9 cellular contexts compared by ENCODE assay signal in the genomic region with DNA sequence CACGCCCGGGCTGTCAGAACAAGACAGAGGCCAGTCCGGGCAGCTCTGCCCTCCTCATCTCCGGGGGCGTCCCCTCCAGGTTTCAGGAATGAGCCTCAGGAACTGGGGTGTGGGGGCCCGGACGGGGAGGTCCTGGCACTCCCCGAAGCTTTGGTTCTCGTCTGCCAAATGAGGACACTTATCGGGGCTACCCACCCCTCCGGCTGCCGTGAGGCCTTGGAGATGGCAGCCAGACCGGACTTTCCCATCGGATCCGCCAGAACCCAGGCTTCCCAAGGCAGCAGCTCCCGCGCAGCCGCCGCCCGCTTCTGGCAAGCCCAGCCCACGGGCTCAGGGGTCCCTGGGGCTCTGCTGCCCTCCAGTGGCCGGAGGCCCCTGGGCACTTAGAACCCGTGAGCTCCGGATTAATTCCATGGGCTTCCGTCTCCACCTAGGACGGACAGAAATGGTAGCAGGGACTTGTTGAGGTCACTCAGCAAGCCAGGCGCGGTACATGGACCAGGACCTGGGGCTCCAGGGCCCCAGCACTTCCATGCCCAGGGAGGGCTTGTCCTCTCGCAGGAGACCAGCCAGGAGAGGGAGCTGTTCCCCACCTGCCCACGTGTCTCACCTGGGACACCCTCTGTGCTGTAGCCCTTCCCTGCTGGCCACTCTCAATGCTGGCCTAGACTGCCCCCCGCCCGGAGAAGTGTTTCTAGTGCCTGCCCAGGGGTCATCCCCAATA.
A peak's percentile ranks its signal among the peaks of the same experiment; 100 is the strongest.
DNase-seq lines count a peak whose midpoint lies in the region; ATAC-seq, FAIRE-seq and TF ChIP-seq lines count a peak whose summit lies in the region.
"Had no signal": no experiment of that assay in that cellular context is flagged by ENCODE, and none has a peak within 500 bp of the region (broad histone marks: within the 10 kb centered on the region; RNA-seq: fewer than 3 reads in every experiment).

No MANE protein-coding gene starts in this region.

- ATAC-seq in HG03175 (IDR thresholded peaks at IDR 0.05; ENCODE audit: unreplicated experiment) (peak; percentile 75), HepG2 (peak; percentile 91)

- WGBS in HepG2 (ENCODE audit: low lambda C conversion rate), result 3% methylated on average over 6 of the region's 32 CpGs

- DNase-seq in NCI-H187 (lab: John Stamatoyannopoulos, UW) (peak; percentile 51 to 56), NCI-H187 treated with DMSO at 0.1 percent for 48 hours (lab: John Stamatoyannopoulos, UW) (no peak), NCI-H510A treated with DMSO at 0.1 percent for 48 hours (lab: John Stamatoyannopoulos, UW) (peak; percentile 26), colonic mucosa (peak; percentile 86), HepG2 (ENCODE audit: low spot score) (peak; percentile 73)
- peak; percentile 84 for DNase-seq in activated CD4-positive, alpha-beta T cell treated with anti-CD3 and anti-CD28 coated beads for 48 hours
- peak; percentile 81 to 85 for DNase-seq in stimulated activated CD4-positive, alpha-beta T cell treated with anti-CD3 and anti-CD28 coated beads, Interleukin-2, amount 100 ng/mL, for 24 hours

- no peak overlapping the region for H3K27ac ChIP-seq in colonic mucosa
- no peak overlapping the region for H3K27ac ChIP-seq in HepG2 (ENCODE audit: extremely low read length, insufficient read depth, low read length)

- peak overlapping the region; percentile 97 for H3K4me2 ChIP-seq in HepG2 (ENCODE audit: low read depth, low read length)

- POLR2A ChIA-PET in HepG2 (lab: Yijun Ruan, JAX), result interaction anchor here (0.7 to 2.1 kb wide), 6 partner anchors 11 to 513 kb away, joined by 3 to 11 read pairs (median 4); no protein-coding TSS in a partner anchor

- no peaks in the 10 kb centered on the region for H4K20me1 ChIP-seq in HepG2 (ENCODE audit: insufficient read depth, low read length)

- H2AFZ ChIP-seq in HepG2 (ENCODE audit: low read length), result no peak overlapping the region

- BruUV-seq in HepG2 (replicated peaks; lab: Mats Ljungman, UMichigan), result no TSS peak

- H3K36me3 ChIP-seq in colonic mucosa, result no peaks in the 10 kb centered on the region
- H3K36me3 ChIP-seq in HepG2 (replicated peaks in 1 of 2; ENCODE audit: control insufficient read depth in 1 of 2, insufficient read depth in 2 of 2, low read length in 2 of 2), result no peaks in the 10 kb centered on the region

- in situ Hi-C loops in HepG2 (cut with HindIII; ENCODE audit: extremely low pct_ligation_motif_present, low pct_unique_long_range_greater_than_20kb), result loop anchor here (5.0 kb wide), 3 partner anchors 41 to 436 kb away; no protein-coding TSS in a partner anchor

- peak; percentile 98 for TF ChIP-seq CTCF in colonic mucosa (IDR thresholded peaks at IDR 0.05)
- peak; percentile 98 for TF ChIP-seq CTCF in HepG2 (CRISPR knock-in tag; IDR thresholded peaks at IDR 0.05)

- H3K9me3 ChIP-seq in colonic mucosa (no peaks in the 10 kb centered on the region), HepG2 (ENCODE audit: low read length) (no peaks in the 10 kb centered on the region)

- no peak for TF ChIP-seq POLR2A in HepG2 (IDR thresholded peaks at IDR 0.05; ENCODE audit: insufficient read depth in 1 of 2, low read depth in 2 of 2, low read length in 2 of 2)

- no peaks in the 10 kb centered on the region for H3K79me2 ChIP-seq in HepG2 (ENCODE audit: insufficient read depth, low read length)

- intact Hi-C loops in colonic mucosa (cut with DNase I), result loop anchor here (5.0 kb wide), 2 partner anchors 436 to 521 kb away; no protein-coding TSS in a partner anchor
- intact Hi-C loops in HepG2 (cut with micrococcal nuclease; ENCODE audit: unreplicated experiment), result loop anchor here (2.0 to 5.0 kb wide), 4 partner anchors 47 to 426 kb away; partner anchors contain the start of gene LINGO1

- H3K27me3 ChIP-seq in colonic mucosa (no peaks in the 10 kb centered on the region), HepG2 (ENCODE audit: control insufficient read depth in 1 of 2, insufficient read depth in 2 of 2, low read length in 2 of 2) (peaks cover 6 to 13% of the 10 kb centered on the region in 2 experiments; a peak in 3 of 5 replicates)

- TF ChIP-seq EP300 in HepG2 (IDR thresholded peaks at IDR 0.05; ENCODE audit: low read depth in 2 of 2, low read length in 2 of 2) (no peak), HepG2 (CRISPR knock-in tag; IDR thresholded peaks at IDR 0.05; ENCODE audit: borderline replicate concordance) (no peak)

- FAIRE-seq in HepG2 (lab: Jason Lieb, UNC), result peak; percentile 36
- FAIRE-seq: A204.1 had no signal

- CTCF ChIA-PET in HepG2 (lab: Yijun Ruan, JAX; ENCODE audit: low intra/inter-chr PET ratio, low total read pairs), result interaction anchor here (0.7 to 2.4 kb wide), 6 partner anchors 29 to 519 kb away, joined by 3 to 15 read pairs (median 8); no protein-coding TSS in a partner anchor

- peak overlapping the region; percentile 50 for H3K4me3 ChIP-seq in colonic mucosa
- peak overlapping the region; percentile 51 to 75 (median 52) for H3K4me3 ChIP-seq in HepG2 (replicated peaks in 1 of 3; ENCODE audit: insufficient read depth in 1 of 3, low read depth in 2 of 3, low read length in 3 of 3)

- TF ChIP-seq RAD21 in HepG2 (CRISPR knock-in tag; IDR thresholded peaks at IDR 0.05), result peak; percentile 99

- H3K4me1 ChIP-seq in colonic mucosa, result peaks cover 10% of the 10 kb centered on the region
- H3K4me1 ChIP-seq in HepG2 (ENCODE audit: insufficient read depth, low read length), result peaks cover 23% of the 10 kb centered on the region

- H3K9ac ChIP-seq in colonic mucosa (ENCODE audit: low read depth in 2 of 2, low read length in 2 of 2) (peak overlapping the region; percentile 62 to 70), HepG2 (ENCODE audit: insufficient read depth, low read depth, low read length) (peak overlapping the region; percentile 58)

TF ChIP-seq in HepG2, 621 proteins besides CTCF, POLR2A, EP300 and RAD21 (continues in another document):
- TF ChIP-seq GLI4 (CRISPR knock-in tag; IDR thresholded peaks at IDR 0.05; ENCODE audit: borderline replicate concordance) (peak; percentile 78; the same call in 1 of the 2 replicates), KLF15 (CRISPR knock-in tag; IDR thresholded peaks at IDR 0.05; ENCODE audit: borderline replicate concordance) (no peak; the same call in 1 of the 2 replicates), MYC (CRISPR knock-in tag; IDR thresholded peaks at IDR 0.05; ENCODE audit: borderline replicate concordance) (peak; percentile 71; the same call in 1 of the 2 replicates), STAG1 (CRISPR knock-in tag; IDR thresholded peaks at IDR 0.05) (peak; percentile 98), ZMYM3 (CRISPR knock-in tag; IDR thresholded peaks at IDR 0.05) (peak; percentile 27; the same call in 1 of the 2 replicates), ZNF788 (CRISPR knock-in tag; IDR thresholded peaks at IDR 0.05; ENCODE audit: borderline replicate concordance) (peak; percentile 9; the same call in 1 of the 2 replicates), SP4 (CRISPR knock-in tag; IDR thresholded peaks at IDR 0.05) (0 out of 2 replicates have a peak, but pooled peaks have one; percentile 51), ZNF543 (CRISPR knock-in tag; IDR thresholded peaks at IDR 0.05) (peak; percentile 42; the same call in 1 of the 2 replicates), ZNF205 (CRISPR knock-in tag; IDR thresholded peaks at IDR 0.05) (peak; percentile 48; the same call in 1 of the 2 replicates), SMAD3 (CRISPR knock-in tag; IDR thresholded peaks at IDR 0.05) (0 out of 2 replicates have a peak, but pooled peaks have one; percentile 35), NFYB (CRISPR knock-in tag; IDR thresholded peaks at IDR 0.05) (no peak), BORCS8-MEF2B (CRISPR knock-in tag; IDR thresholded peaks at IDR 0.05) (peak; percentile 20; the same call in 1 of the 2 replicates), TFDP1 (CRISPR knock-in tag; IDR thresholded peaks at IDR 0.05; ENCODE audit: borderline replicate concordance) (peak; percentile 71; the same call in 1 of the 2 replicates)
- TF ChIP-seq, protein P1, sequence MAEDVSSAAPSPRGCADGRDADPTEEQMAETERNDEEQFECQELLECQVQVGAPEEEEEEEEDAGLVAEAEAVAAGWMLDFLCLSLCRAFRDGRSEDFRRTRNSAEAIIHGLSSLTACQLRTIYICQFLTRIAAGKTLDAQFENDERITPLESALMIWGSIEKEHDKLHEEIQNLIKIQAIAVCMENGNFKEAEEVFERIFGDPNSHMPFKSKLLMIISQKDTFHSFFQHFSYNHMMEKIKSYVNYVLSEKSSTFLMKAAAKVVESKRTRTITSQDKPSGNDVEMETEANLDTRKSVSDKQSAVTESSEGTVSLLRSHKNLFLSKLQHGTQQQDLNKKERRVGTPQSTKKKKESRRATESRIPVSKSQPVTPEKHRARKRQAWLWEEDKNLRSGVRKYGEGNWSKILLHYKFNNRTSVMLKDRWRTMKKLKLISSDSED (CRISPR knock-in tag; IDR thresholded peaks at IDR 0.05), result 0 out of 2 replicates have a peak, but pooled peaks have one; percentile 33
